ENCODE assay signal across 8 cellular contexts in the genomic region with DNA sequence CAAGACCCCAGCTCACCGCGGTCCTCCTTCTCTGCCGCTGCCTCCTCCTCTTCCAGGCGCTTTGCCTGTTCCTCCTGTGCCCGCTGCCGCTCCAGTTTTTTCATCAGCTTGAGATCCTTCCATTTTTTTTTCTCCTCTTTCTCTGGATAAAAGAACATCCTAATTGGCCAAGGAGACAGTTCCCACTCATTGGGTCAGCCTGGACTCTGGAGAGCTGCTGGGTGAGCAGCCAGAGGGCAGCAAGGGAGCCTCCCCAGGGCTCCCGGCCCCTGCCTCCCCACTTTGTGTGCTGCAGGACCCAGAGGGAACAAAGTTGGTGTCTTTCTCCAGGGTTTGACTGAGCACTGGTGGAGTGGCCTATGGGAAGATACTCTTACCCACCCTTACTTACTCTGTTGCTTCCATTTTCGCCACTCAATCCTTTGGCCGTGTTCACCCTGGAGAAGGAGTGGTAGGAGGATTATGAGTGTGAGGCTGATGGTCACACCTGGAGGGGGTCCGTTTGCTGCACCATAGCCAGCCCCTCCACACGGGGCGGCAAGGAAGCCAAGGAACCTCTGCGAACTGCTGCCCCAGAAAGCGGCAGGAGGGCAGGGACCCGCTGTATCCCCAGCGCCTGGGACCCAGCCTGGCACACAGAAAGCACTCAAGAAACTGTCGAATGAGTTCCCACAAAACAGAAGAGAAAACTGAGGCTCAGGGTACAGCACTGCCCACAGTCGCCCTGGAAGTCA. TPM values are rescaled to one million over a fixed set of nuclear protein-coding genes. Genes with fewer than 3 reads are reported as not detected.
DNase-seq lines count a peak whose midpoint lies in the region; ATAC-seq and TF ChIP-seq lines count a peak whose summit lies in the region.

No MANE protein-coding gene starts in this region.

- no peak for ATAC-seq in HG02759 (IDR thresholded peaks at IDR 0.05; ENCODE audit: unreplicated experiment)
- ATAC-seq in HG02840 (IDR thresholded peaks at IDR 0.05; ENCODE audit: low FRiP score, unreplicated experiment), result no peak

- CTCF ChIA-PET in OCI-LY7 (lab: Charles Lee; ENCODE audit: unreplicated experiment), result interaction anchor here (0.6 to 1.9 kb wide), 3 partner anchors 11 to 199 kb away, joined by 5 to 9 read pairs (median 9); a partner anchor contains a TSS

- H3K4me1 Mint-ChIP-seq in activated CD4-positive, alpha-beta T cell treated with anti-CD3 and anti-CD28 coated beads, Interleukin-2, amount 10 ng/mL, durations not matched to agents 24 days and 14 days, result peaks cover 10% of the 10 kb centered on the region

- H3K27ac Mint-ChIP-seq in activated CD4-positive, alpha-beta T cell treated with anti-CD3 and anti-CD28 coated beads, Interleukin-2, amount 10 ng/mL, durations not matched to agents 24 days and 14 days, result peak overlapping the region; percentile 93

- H4K91ac ChIP-seq in trophoblast cell (ENCODE audit: low read depth, low read length), result peak overlapping the region; percentile 65

- peak overlapping the region; percentile 89 for H4K12ac ChIP-seq in trophoblast cell (ENCODE audit: low read depth, low read length)

- H3K4me2 ChIP-seq in OCI-LY7 (ENCODE audit: low read length) (peak overlapping the region; percentile 76), trophoblast cell (ENCODE audit: low read length) (peak overlapping the region; percentile 93)

- H3K9me3 ChIP-seq in OCI-LY7 (ENCODE audit: low read length) (no peaks in the 10 kb centered on the region), esophagus (ENCODE audit: control insufficient read depth in 2 of 2, insufficient read depth in 1 of 2, low read depth in 1 of 2, low read length in 1 of 2) (no peaks in the 10 kb centered on the region), trophoblast cell (ENCODE audit: insufficient read depth, low read depth, low read length) (peaks cover 2% of the 10 kb centered on the region)

- H3K18ac ChIP-seq in trophoblast cell (ENCODE audit: low read length), result peak overlapping the region; percentile 45

- H3K27ac ChIP-seq in OCI-LY7 (ENCODE audit: low read depth, low read length, poor library complexity, severe bottlenecking) (peak overlapping the region; percentile 51), esophagus (ENCODE audit: low read depth in 2 of 2, low read length in 1 of 2) (peak overlapping the region; percentile 68 to 80), trophoblast cell (ENCODE audit: low read depth, low read length) (no peak overlapping the region)

- H3K4me3 ChIP-seq in OCI-LY7 (ENCODE audit: low read depth, low read length, poor library complexity, severe bottlenecking) (peak overlapping the region; percentile 80), esophagus (ENCODE audit: low read depth in 1 of 2, low read length in 2 of 2) (peak overlapping the region; percentile 72 to 95), trophoblast cell (ENCODE audit: low read depth, low read length) (peak overlapping the region; percentile 79)

- H2AFZ ChIP-seq in OCI-LY7 (ENCODE audit: low read length), result peak overlapping the region; percentile 69; the same call in 1 of the 2 replicates
- H2AFZ ChIP-seq in trophoblast cell (ENCODE audit: insufficient read depth, low read length, poor library complexity), result peak overlapping the region; percentile 96

- H3K4ac ChIP-seq in trophoblast cell (ENCODE audit: low read depth, low read length), result peak overlapping the region; percentile 22

- TF ChIP-seq CTCF in OCI-LY7 (conservative IDR thresholded peaks at IDR 0.05; ENCODE audit: low read length), result 0 out of 2 replicates have a peak, but pooled peaks have one; percentile 9

- peaks cover 15% of the 10 kb centered on the region for H3K4me1 ChIP-seq in OCI-LY7 (ENCODE audit: insufficient read depth, low read length, poor library complexity, severe bottlenecking)
- H3K4me1 ChIP-seq in esophagus (ENCODE audit: control insufficient read depth in 2 of 2, insufficient read depth in 2 of 2, low read length in 1 of 2), result peaks cover 2 to 4% of the 10 kb centered on the region in 2 donors
- peaks cover 5 to 11% of the 10 kb centered on the region in 2 experiments for H3K4me1 ChIP-seq in trophoblast cell (ENCODE audit: control insufficient read depth in 1 of 2, insufficient read depth in 2 of 2, low read length in 2 of 2)

- H3K27me3 Mint-ChIP-seq in activated CD4-positive, alpha-beta T cell treated with anti-CD3 and anti-CD28 coated beads, Interleukin-2, amount 10 ng/mL, durations not matched to agents 24 days and 14 days, result no peaks in the 10 kb centered on the region

- no peaks in the 10 kb centered on the region for H4K20me1 ChIP-seq in OCI-LY7 (ENCODE audit: insufficient read depth, low read length)

- no peak overlapping the region for H2BK12ac ChIP-seq in trophoblast cell (ENCODE audit: low read length)

- peaks cover 15% of the 10 kb centered on the region; the same call in 1 of the 2 replicates for H3K79me2 ChIP-seq in OCI-LY7 (ENCODE audit: insufficient read depth, low read depth, low read length)
- peaks cover 7% of the 10 kb centered on the region for H3K79me2 ChIP-seq in trophoblast cell (ENCODE audit: control insufficient read depth, insufficient read depth, low read length, poor library complexity)

- H3K79me1 ChIP-seq in trophoblast cell (ENCODE audit: low read length), result peaks cover 3% of the 10 kb centered on the region

- peak overlapping the region; percentile 97 for H3K4me3 Mint-ChIP-seq in activated CD4-positive, alpha-beta T cell treated with anti-CD3 and anti-CD28 coated beads, Interleukin-2, amount 10 ng/mL, durations not matched to agents 24 days and 14 days

- intact Hi-C loops in activated CD4-positive, alpha-beta T cell treated with anti-CD3 and anti-CD28 coated beads, Interleukin-2, amount 10 ng/mL, durations not matched to agents 24 days and 14 days (cut with micrococcal nuclease), result loop anchor here (1.0 kb wide), 2 partner anchors 11 to 105 kb away; a partner anchor contains a TSS
- intact Hi-C loops in OCI-LY7 (cut with micrococcal nuclease; ENCODE audit: unreplicated experiment), result no loop called here

- WGBS in esophagus, 2 donors, result 31 to 33% methylated on average over 18 of the region's 18 CpGs
- no CpG with 5 or more reads among the region's 18 CpGs for WGBS in trophoblast cell (ENCODE audit: extremely low coverage, insufficient coverage, insufficient read length)

- no peak for DNase-seq in activated CD4-positive, alpha-beta T cell treated with anti-CD3 and anti-CD28 coated beads, Interleukin-2, amount 10 ng/mL, durations not matched to agents 24 days and 14 days
- DNase-seq in activated CD4-positive, alpha-beta T cell treated with anti-CD3 and anti-CD28 coated beads for 48 hours, result no peak
- no peak for DNase-seq in OCI-LY7 (ENCODE audit: low spot score)
- DNase-seq in trophoblast cell, result no peak
- no peak for DNase-seq in EL

- H3K27me3 ChIP-seq in esophagus (ENCODE audit: control insufficient read depth in 1 of 2, insufficient read depth in 2 of 2, low read length in 2 of 2) (no peaks in the 10 kb centered on the region), trophoblast cell (ENCODE audit: insufficient read depth, low read length) (no peaks in the 10 kb centered on the region)

- no TSS peak for BruUV-seq in OCI-LY7 (replicated peaks; lab: Mats Ljungman, UMichigan)

- H4K8ac ChIP-seq in trophoblast cell (ENCODE audit: low read depth, low read length), result peak overlapping the region; percentile 94

- no peaks in the 10 kb centered on the region for H3K9me2 ChIP-seq in OCI-LY7 (ENCODE audit: insufficient read depth, low read length)

- no peak overlapping the region for H2BK5ac ChIP-seq in trophoblast cell (ENCODE audit: low read depth, low read length, poor library complexity)

- H3K14ac ChIP-seq in trophoblast cell (ENCODE audit: low read length), result peak overlapping the region; percentile 81

- H3K36me3 Mint-ChIP-seq in activated CD4-positive, alpha-beta T cell treated with anti-CD3 and anti-CD28 coated beads, Interleukin-2, amount 10 ng/mL, durations not matched to agents 24 days and 14 days (ENCODE audit: low read depth), result peaks cover 37% of the 10 kb centered on the region

- H3K9ac ChIP-seq in trophoblast cell (ENCODE audit: low read length), result peak overlapping the region; percentile 82

- no peaks in the 10 kb centered on the region for H3K9me3 Mint-ChIP-seq in activated CD4-positive, alpha-beta T cell treated with anti-CD3 and anti-CD28 coated beads, Interleukin-2, amount 10 ng/mL, durations not matched to agents 24 days and 14 days

- H2AK5ac ChIP-seq in trophoblast cell (ENCODE audit: low read length), result peak overlapping the region; percentile 27

- no peak overlapping the region for H3K23ac ChIP-seq in trophoblast cell (ENCODE audit: low read length)

- POLR2A ChIA-PET in OCI-LY7 (lab: Charles Lee), result interaction anchor here (0.6 to 2.4 kb wide), 4 partner anchors 10 to 99 kb away, joined by 3 to 24 read pairs (median 4); a partner anchor contains a TSS

- H2BK120ac ChIP-seq in trophoblast cell (ENCODE audit: insufficient read depth, low read length, poor library complexity), result peak overlapping the region; percentile 34

- H3K36me3 ChIP-seq in OCI-LY7 (ENCODE audit: insufficient read depth, low read length) (peaks cover 46% of the 10 kb centered on the region), esophagus (ENCODE audit: control insufficient read depth in 2 of 2, insufficient read depth in 2 of 2, low read length in 1 of 2) (peaks cover 8 to 25% of the 10 kb centered on the region in 2 donors), trophoblast cell (ENCODE audit: control insufficient read depth in 1 of 2, insufficient read depth in 2 of 2, low read length in 2 of 2) (peaks cover 32 to 38% of the 10 kb centered on the region in 2 experiments)

RNA-seq across cellular contexts. Expression of a gene that starts 0.7 kb away (rescaled TPM):
- 149 and 154 TPM in 2 replicates for total RNA-seq in activated CD4-positive, alpha-beta T cell treated with anti-CD3 and anti-CD28 coated beads, Interleukin-2, amount 10 ng/mL, durations not matched to agents 24 days and 14 days
- total RNA-seq in OCI-LY7 (2014; rRNA removed; shearing (Covaris generic)), result 38.9 and 51.2 TPM in 2 replicates
- total RNA-seq in OCI-LY7 (2022), result 47.8 and 52.5 TPM in 2 replicates
- polyA plus RNA-seq in esophagus, result 10 to 100 TPM; 23.6 to 26.6 TPM
- polyA plus RNA-seq in trophoblast cell (2013), result 12.7 and 12.8 TPM in 2 replicates

RNA-seq across cellular contexts. Expression of a gene that starts 10.6 kb away (rescaled TPM):
- total RNA-seq in activated CD4-positive, alpha-beta T cell treated with anti-CD3 and anti-CD28 coated beads, Interleukin-2, amount 10 ng/mL, durations not matched to agents 24 days and 14 days, result 22.9 and 23.3 TPM in 2 replicates
- 31.9 and 35.2 TPM in 2 replicates for total RNA-seq in OCI-LY7 (2014; rRNA removed; shearing (Covaris generic))
- 24.8 and 29.4 TPM in 2 replicates for total RNA-seq in OCI-LY7 (2022)
- polyA plus RNA-seq in esophagus, result 10 to 100 TPM; 21.0 to 26.2 TPM
- polyA plus RNA-seq in trophoblast cell (2013), result 9.7 and 10.2 TPM in 2 replicates

RNA-seq across cellular contexts. Expression of a gene that starts 41.8 kb away (rescaled TPM):
- total RNA-seq in activated CD4-positive, alpha-beta T cell treated with anti-CD3 and anti-CD28 coated beads, Interleukin-2, amount 10 ng/mL, durations not matched to agents 24 days and 14 days, result 19.2 and 19.9 TPM in 2 replicates
- 14.9 and 18.7 TPM in 2 replicates for total RNA-seq in OCI-LY7 (2014; rRNA removed; shearing (Covaris generic))
- 18.9 and 24.7 TPM in 2 replicates for total RNA-seq in OCI-LY7 (2022)
- polyA plus RNA-seq in esophagus, result 10 to 100 TPM in 1 of 2 donors, 1 to 10 TPM in 1; 9.7 to 10.8 TPM
- 16.0 TPM in 2 replicates for polyA plus RNA-seq in trophoblast cell (2013)

RNA-seq across cellular contexts. Expression of a gene that starts 52.9 kb away (rescaled TPM):
- 11.7 and 14.4 TPM in 2 replicates for total RNA-seq in activated CD4-positive, alpha-beta T cell treated with anti-CD3 and anti-CD28 coated beads, Interleukin-2, amount 10 ng/mL, durations not matched to agents 24 days and 14 days
- total RNA-seq in OCI-LY7 (2014; rRNA removed; shearing (Covaris generic)), result 38.2 and 44.7 TPM in 2 replicates
- total RNA-seq in OCI-LY7 (2022), result 28.3 and 34.5 TPM in 2 replicates
- polyA plus RNA-seq in esophagus, result 1 to 10 TPM; 4.0 to 6.7 TPM
- polyA plus RNA-seq in trophoblast cell (2013), result 3.3 and 4.0 TPM in 2 replicates

RNA-seq across cellular contexts. Expression of a gene that starts 53.0 kb away (rescaled TPM):
- total RNA-seq in activated CD4-positive, alpha-beta T cell treated with anti-CD3 and anti-CD28 coated beads, Interleukin-2, amount 10 ng/mL, durations not matched to agents 24 days and 14 days, result 27.7 and 28.4 TPM in 2 replicates
- total RNA-seq in OCI-LY7 (2014; rRNA removed; shearing (Covaris generic)), result 20.0 and 26.9 TPM in 2 replicates
- total RNA-seq in OCI-LY7 (2022), result 21.0 and 22.9 TPM in 2 replicates
- polyA plus RNA-seq in esophagus, result 10 to 100 TPM; 38.5 to 55.6 TPM
- 39.7 and 40.9 TPM in 2 replicates for polyA plus RNA-seq in trophoblast cell (2013)
